Comparison of ENCODE assay signal across 17 cellular contexts in the genomic region with DNA sequence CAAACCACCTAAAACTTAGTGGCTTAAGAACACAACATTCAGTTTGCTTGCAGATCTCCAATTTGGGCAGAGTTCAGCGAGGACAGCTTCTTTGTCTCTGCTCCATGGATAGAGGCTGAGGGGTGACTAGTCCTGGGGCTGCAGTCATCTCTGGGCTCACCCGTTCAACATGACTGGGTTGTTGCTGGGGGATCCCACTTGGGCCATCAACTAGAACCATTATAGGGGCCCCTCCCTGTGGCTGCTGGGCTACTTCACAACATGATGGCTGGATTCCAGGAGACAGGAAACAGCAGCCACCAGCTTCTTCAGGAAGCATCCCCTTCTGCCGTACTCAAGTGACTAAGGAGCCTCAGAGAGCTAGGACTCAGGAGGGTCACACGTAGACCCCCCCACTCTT.
DNase-seq lines count a peak whose midpoint lies in the region; ATAC-seq, FAIRE-seq and TF ChIP-seq lines count a peak whose summit lies in the region.
"Had no signal": no experiment of that assay in that cellular context is flagged by ENCODE, and none has a peak within 500 bp of the region (broad histone marks: within the 10 kb centered on the region; RNA-seq: fewer than 3 reads in every experiment).

No MANE protein-coding gene starts in this region.

- no peaks in the 10 kb centered on the region for H3K4me1 ChIP-seq in gastroesophageal sphincter
- H3K4me1 ChIP-seq in small intestine (ENCODE audit: control insufficient read depth in 2 of 2, insufficient read depth in 1 of 2, low read depth in 1 of 2, low read length in 1 of 2): peaks cover 0 to 2% of the 10 kb centered on the region in 2 donors
- H3K4me1 ChIP-seq in OCI-LY7 (ENCODE audit: insufficient read depth, low read length, poor library complexity, severe bottlenecking): no peaks in the 10 kb centered on the region
- H3K4me1 ChIP-seq: BLaER1 treated with 17β-estradiol and CSF1 and Interleukin-3, amounts not matched to agents 10 nM and 100 nM had no signal

- BruUV-seq in OCI-LY7 (replicated peaks; lab: Mats Ljungman, UMichigan): no TSS peak

- no peak overlapping the region for H2AFZ ChIP-seq in OCI-LY7 (ENCODE audit: low read length)
- H2AFZ ChIP-seq: GM23248 had no signal

- H3K4me1 Mint-ChIP-seq in osteocyte (ENCODE audit: unreplicated experiment): peaks cover 5% of the 10 kb centered on the region

- no peaks in the 10 kb centered on the region for H3K36me3 Mint-ChIP-seq in osteocyte (ENCODE audit: unreplicated experiment)

- H3K9me3 Mint-ChIP-seq in osteocyte (ENCODE audit: unreplicated experiment): no peaks in the 10 kb centered on the region

- peaks cover 28% of the 10 kb centered on the region for H3K27me3 Mint-ChIP-seq in osteocyte (ENCODE audit: unreplicated experiment)

- POLR2A ChIA-PET in OCI-LY7 (lab: Charles Lee): interaction anchor here (0.7 kb wide), 1 partner anchor 12 kb away, joined by 4 read pairs; no protein-coding TSS in a partner anchor

- no peak for TF ChIP-seq CTCF in gastroesophageal sphincter (IDR thresholded peaks at IDR 0.05)
- no peak for TF ChIP-seq CTCF in osteocyte (IDR thresholded peaks at IDR 0.05)
- TF ChIP-seq CTCF in OCI-LY7 (conservative IDR thresholded peaks at IDR 0.05; ENCODE audit: low read length): no peak

- no peaks in the 10 kb centered on the region for H3K9me2 ChIP-seq in OCI-LY7 (ENCODE audit: insufficient read depth, low read length)

- ATAC-seq in left ventricle myocardium superior (peak; percentile 43), gastroesophageal sphincter (peak; percentile 54), GM18858 (IDR thresholded peaks at IDR 0.05; ENCODE audit: unreplicated experiment) (no peak)
- ATAC-seq: K562 had no signal

- H3K36me3 ChIP-seq in gastroesophageal sphincter: no peaks in the 10 kb centered on the region
- H3K36me3 ChIP-seq in small intestine (ENCODE audit: control insufficient read depth in 2 of 2, insufficient read depth in 2 of 2, low read length in 2 of 2): no peaks in the 10 kb centered on the region
- no peaks in the 10 kb centered on the region for H3K36me3 ChIP-seq in OCI-LY7 (ENCODE audit: insufficient read depth, low read length)
- H3K36me3 ChIP-seq: BLaER1 treated with 17β-estradiol and CSF1 and Interleukin-3, amounts not matched to agents 10 nM and 100 nM had no signal

- intact Hi-C loops in left ventricle myocardium superior (cut with micrococcal nuclease) (no loop called here), cardiac septum (cut with DNase I) (no loop called here), OCI-LY7 (cut with micrococcal nuclease; ENCODE audit: unreplicated experiment) (no loop called here)

- 29 to 92% methylated on average over 1 to 2 of the region's 4 CpGs for WGBS in gastroesophageal sphincter (ENCODE audit: low coverage in 1 of 2), 2 donors
- WGBS in small intestine, 3 donors: 65 to 85% (median 78%) methylated on average over 4 of the region's 4 CpGs

- H3K9me3 ChIP-seq in gastroesophageal sphincter (no peaks in the 10 kb centered on the region), small intestine (ENCODE audit: control insufficient read depth, low read depth) (no peaks in the 10 kb centered on the region), OCI-LY7 (ENCODE audit: low read length) (no peaks in the 10 kb centered on the region)
- H3K9me3 ChIP-seq: BLaER1 treated with 17β-estradiol and CSF1 and Interleukin-3, amounts not matched to agents 10 nM and 100 nM had no signal

- no peak overlapping the region for H3K27ac Mint-ChIP-seq in osteocyte (ENCODE audit: unreplicated experiment)

- no peak for FAIRE-seq in small intestine (lab: Jason Lieb, UNC)
- FAIRE-seq: A204.1, K562 had no signal

- TF ChIP-seq EP300 in gastroesophageal sphincter (IDR thresholded peaks at IDR 0.05): no peak

- no peak for TF ChIP-seq POLR2A in gastroesophageal sphincter (IDR thresholded peaks at IDR 0.05)

- H4K20me1 ChIP-seq in OCI-LY7 (ENCODE audit: insufficient read depth, low read length): no peaks in the 10 kb centered on the region
- H4K20me1 ChIP-seq: BLaER1 treated with 17β-estradiol and CSF1 and Interleukin-3, amounts not matched to agents 10 nM and 100 nM had no signal

- no peak overlapping the region for H3K4me2 ChIP-seq in OCI-LY7 (ENCODE audit: low read length)
- H3K4me2 ChIP-seq: BLaER1 treated with 17β-estradiol and CSF1 and Interleukin-3, amounts not matched to agents 10 nM and 100 nM had no signal

- H3K27ac ChIP-seq in gastroesophageal sphincter (no peak overlapping the region), small intestine (ENCODE audit: low read depth in 1 of 2, low read length in 1 of 2) (peak overlapping the region in 1 of 2 donors; percentile 32), OCI-LY7 (ENCODE audit: low read depth, low read length, poor library complexity, severe bottlenecking) (no peak overlapping the region)
- H3K27ac ChIP-seq: BLaER1 treated with 17β-estradiol and CSF1 and Interleukin-3, amounts not matched to agents 10 nM and 100 nM; GM23248 had no signal

- H3K4me3 ChIP-seq in gastroesophageal sphincter: no peak overlapping the region
- H3K4me3 ChIP-seq in small intestine (ENCODE audit: low read depth in 1 of 2, low read length in 2 of 2): no peak overlapping the region
- no peak overlapping the region for H3K4me3 ChIP-seq in OCI-LY7 (ENCODE audit: low read depth, low read length, poor library complexity, severe bottlenecking)
- H3K4me3 ChIP-seq: BLaER1 treated with 17β-estradiol and CSF1 and Interleukin-3, amounts not matched to agents 10 nM and 100 nM; GM23248; K562 had no signal

- CTCF ChIA-PET in OCI-LY7 (lab: Charles Lee; ENCODE audit: unreplicated experiment): no interaction called here

- H3K4me3 Mint-ChIP-seq in osteocyte (ENCODE audit: unreplicated experiment): no peak overlapping the region

- H3K27me3 ChIP-seq in gastroesophageal sphincter (no peaks in the 10 kb centered on the region), small intestine (ENCODE audit: control insufficient read depth in 2 of 2, insufficient read depth in 2 of 2, low read length in 2 of 2) (no peaks in the 10 kb centered on the region)
- H3K27me3 ChIP-seq: BLaER1 treated with 17β-estradiol and CSF1 and Interleukin-3, amounts not matched to agents 10 nM and 100 nM had no signal

- H3K79me2 ChIP-seq in OCI-LY7 (ENCODE audit: insufficient read depth, low read depth, low read length): no peaks in the 10 kb centered on the region

- no peak for DNase-seq in left ventricle myocardium superior
- no peak for DNase-seq in cardiac septum (ENCODE audit: low spot score)
- DNase-seq in osteocyte (ENCODE audit: extremely low spot score, unreplicated experiment): peak; percentile 64
- DNase-seq in small intestine: no peak
- no peak for DNase-seq in OCI-LY7 (ENCODE audit: low spot score)
- DNase-seq: DMS79 treated with DMSO at 0.1 percent for 48 hours, GM23248, HCEC 1CT, NCI-H1417, NCI-H1930, NCI-H69, OCI-M1 had no signal
